Comparison of ENCODE assay signal across 8 cellular contexts in genomic region chr7:69598487-69599148, GRCh38.
DNase-seq lines count a peak whose midpoint lies in the region; ATAC-seq lines count a peak whose summit lies in the region.

No MANE protein-coding gene starts in this region.

- H3K27me3 ChIP-seq in iPS-15b (ENCODE audit: control insufficient read depth, insufficient read depth, low read length), result peaks cover 69% of the 10 kb centered on the region

- peaks cover 35% of the 10 kb centered on the region for H3K27me3 Mint-ChIP-seq in T-helper 2 cell treated with Interferon-gamma antibody and Interleukin-4, amounts not matched to agents 5 μg/mL and 100 μg/mL, for 36 hours (ENCODE audit: low read depth)

- H3K9ac ChIP-seq in iPS-15b (ENCODE audit: low read depth, low read length), result no peak overlapping the region

- H3K4me1 ChIP-seq in iPS-15b (ENCODE audit: control insufficient read depth, insufficient read depth, low read length), result peaks cover 2% of the 10 kb centered on the region

- peak overlapping the region; percentile 81 for H3K4me3 Mint-ChIP-seq in T-helper 2 cell treated with Interferon-gamma antibody and Interleukin-4, amounts not matched to agents 5 μg/mL and 100 μg/mL, for 36 hours

- no peaks in the 10 kb centered on the region for H3K36me3 ChIP-seq in iPS-15b (ENCODE audit: control insufficient read depth, insufficient read depth, low read length)

- no peaks in the 10 kb centered on the region for H3K36me3 Mint-ChIP-seq in T-helper 2 cell treated with Interferon-gamma antibody and Interleukin-4, amounts not matched to agents 5 μg/mL and 100 μg/mL, for 36 hours (ENCODE audit: low read depth)

- H3K4me3 ChIP-seq in iPS-15b (ENCODE audit: low read depth, low read length), result peak overlapping the region; percentile 69
- H3K4me3 ChIP-seq in skin epidermis, result peak overlapping the region; percentile 53 to 79 (median 71)

- no peaks in the 10 kb centered on the region for H3K9me3 ChIP-seq in iPS-15b (ENCODE audit: control insufficient read depth, insufficient read depth, low read length)

- no peaks in the 10 kb centered on the region for H3K9me3 Mint-ChIP-seq in T-helper 2 cell treated with Interferon-gamma antibody and Interleukin-4, amounts not matched to agents 5 μg/mL and 100 μg/mL, for 36 hours

- peaks cover 5% of the 10 kb centered on the region for H3K4me1 Mint-ChIP-seq in T-helper 2 cell treated with Interferon-gamma antibody and Interleukin-4, amounts not matched to agents 5 μg/mL and 100 μg/mL, for 36 hours (ENCODE audit: low read depth)

- DNase-seq in T-helper 2 cell treated with Interferon-gamma antibody and Interleukin-4, amounts not matched to agents 5 μg/mL and 100 μg/mL, for 36 hours (ENCODE audit: low spot score), result no peak
- no peak for DNase-seq in T-helper 2 cell
- DNase-seq in NCI-H1105 (lab: John Stamatoyannopoulos, UW), result peak; percentile 43
- peak; percentile 11 for DNase-seq in amniotic epithelial cell (ENCODE audit: low read depth)
- no peak for DNase-seq in OCI-M2 (lab: John Stamatoyannopoulos, UW; ENCODE audit: unreplicated experiment)

- H3K27ac Mint-ChIP-seq in T-helper 2 cell treated with Interferon-gamma antibody and Interleukin-4, amounts not matched to agents 5 μg/mL and 100 μg/mL, for 36 hours, result no peak overlapping the region

- peak overlapping the region in 16 of 21 experiments; percentile 8 to 88 (median 60) for H3K27ac ChIP-seq in skin epidermis

- no peak for ATAC-seq in HG02852 (IDR thresholded peaks at IDR 0.05; ENCODE audit: unreplicated experiment)

Comparison
In these comparisons a context has a peak if more than half of its experiments do, and no peak if none do; other contexts are left out.
1. DNase-seq: peak in NCI-H1105 (single experiment) and amniotic epithelial cell (single experiment); none in T-helper 2 cell treated with Interferon-gamma antibody and Interleukin-4, amounts not matched to agents 5 μg/mL and 100 μg/mL, for 36 hours (single experiment), T-helper 2 cell (0 of 5) and OCI-M2 (single experiment).